ENCODE assay signal across 14 cellular contexts in the genomic region with DNA sequence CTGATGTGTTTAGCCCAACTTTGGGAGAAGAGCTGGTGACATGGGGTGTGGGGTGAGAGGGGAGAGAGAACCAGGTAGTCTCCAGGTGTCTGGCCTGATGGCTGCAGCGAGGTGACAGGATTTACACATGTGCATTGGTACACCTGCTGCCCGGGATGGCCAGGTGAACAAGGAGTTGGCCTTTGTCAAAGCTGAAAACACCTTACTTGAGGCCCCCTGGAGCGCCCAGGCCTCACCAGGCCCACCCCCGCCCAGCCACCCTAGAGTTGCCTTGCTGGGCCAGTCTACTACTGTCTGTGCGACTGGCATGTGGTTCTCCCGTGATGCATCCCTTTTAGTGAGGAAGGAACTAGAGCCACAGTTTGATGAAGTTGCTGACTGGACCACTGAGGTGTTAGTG.
"Had no signal": no experiment of that assay in that cellular context is flagged by ENCODE, and none has a peak within 500 bp of the region (broad histone marks: within the 10 kb centered on the region; RNA-seq: fewer than 3 reads in every experiment).

No MANE protein-coding gene starts in this region.

- H3K27ac ChIP-seq: colonic mucosa, esophagus squamous epithelium had no signal

- H3K9me3 ChIP-seq: colonic mucosa, esophagus squamous epithelium had no signal

- H3K9me3 Mint-ChIP-seq: activated B cell treated with CpG ODN at 0.5 μM for 24 hours; nephron progenitor cell; stimulated activated naive CD8-positive, alpha-beta T cell treated with anti-CD3 and anti-CD28 coated beads, Interleukin-15, Interleukin-2, amounts not matched to agents 100 ng/mL and 50 ng/mL, for 24 hours had no signal

- H3K27me3 Mint-ChIP-seq: activated B cell treated with CpG ODN at 0.5 μM for 24 hours; stimulated activated naive CD8-positive, alpha-beta T cell treated with anti-CD3 and anti-CD28 coated beads, Interleukin-15, Interleukin-2, amounts not matched to agents 100 ng/mL and 50 ng/mL, for 24 hours had no signal

- H3K27ac Mint-ChIP-seq: activated B cell treated with CpG ODN at 0.5 μM for 24 hours; nephron progenitor cell; stimulated activated naive CD8-positive, alpha-beta T cell treated with anti-CD3 and anti-CD28 coated beads, Interleukin-15, Interleukin-2, amounts not matched to agents 100 ng/mL and 50 ng/mL, for 24 hours had no signal

- H3K36me3 ChIP-seq: cardiac muscle cell, colonic mucosa, esophagus squamous epithelium had no signal

- H3K27me3 ChIP-seq: cardiac muscle cell, colonic mucosa, esophagus squamous epithelium had no signal

- H3K4me3 Mint-ChIP-seq: activated B cell treated with CpG ODN at 0.5 μM for 24 hours; nephron progenitor cell; stimulated activated naive CD8-positive, alpha-beta T cell treated with anti-CD3 and anti-CD28 coated beads, Interleukin-15, Interleukin-2, amounts not matched to agents 100 ng/mL and 50 ng/mL, for 24 hours had no signal

- H3K4me1 ChIP-seq: colonic mucosa had no signal

- H3K4me3 ChIP-seq: cardiac muscle cell, colonic mucosa, esophagus squamous epithelium, skin epidermis had no signal

- DNase-seq: activated B cell treated with CpG ODN at 0.5 μM for 24 hours; activated CD4-positive, alpha-beta T cell treated with anti-CD3 and anti-CD28 coated beads, Interleukin-2, amount 50 U/mL, for 1 hour; activated naive CD4-positive, alpha-beta T cell treated with anti-CD3 and anti-CD28 coated beads, Interleukin-2, amount 50 U/mL, for 16 hours; activated T-cell treated with anti-CD3 and anti-CD28 coated beads, Interleukin-2, amount 50 U/mL, for 1 hour; colonic mucosa; effector CD4-positive, alpha-beta T cell; esophagus squamous epithelium; mesendoderm; nephron progenitor cell; stimulated activated CD4-positive, alpha-beta T cell treated with anti-CD3 and anti-CD28 coated beads, Interleukin-15, amount 100 ng/mL, for 24 hours; SW 1271 had no signal
